Comparison of ENCODE assay signal across 1 cellular context in the genomic region with DNA sequence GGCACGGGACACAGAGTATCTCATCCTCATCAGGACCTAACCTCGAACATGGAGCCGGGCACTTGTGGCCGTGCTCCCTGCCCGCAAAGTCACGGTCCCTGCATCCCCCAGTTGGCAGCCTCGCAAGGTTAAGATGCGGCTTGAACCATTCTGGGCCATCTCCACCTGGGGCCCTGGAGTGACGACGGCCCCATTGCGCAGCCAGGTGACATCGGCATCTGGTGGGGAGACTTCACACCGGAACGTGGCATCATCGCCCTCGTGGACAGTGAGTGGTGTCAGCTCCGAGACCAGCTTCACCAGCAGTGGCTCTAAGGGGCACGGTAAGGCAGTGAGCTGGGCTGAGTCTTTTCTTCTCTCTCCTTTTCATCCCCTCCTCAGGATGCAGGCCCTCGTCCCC.
A peak's percentile ranks its signal among the peaks of the same experiment; 100 is the strongest.
TF ChIP-seq lines count a peak whose summit lies in the region.

No MANE protein-coding gene starts in this region.

TF ChIP-seq in HepG2, 621 proteins besides CTCF, POLR2A, EP300 and RAD21:
- TF ChIP-seq, protein P1, sequence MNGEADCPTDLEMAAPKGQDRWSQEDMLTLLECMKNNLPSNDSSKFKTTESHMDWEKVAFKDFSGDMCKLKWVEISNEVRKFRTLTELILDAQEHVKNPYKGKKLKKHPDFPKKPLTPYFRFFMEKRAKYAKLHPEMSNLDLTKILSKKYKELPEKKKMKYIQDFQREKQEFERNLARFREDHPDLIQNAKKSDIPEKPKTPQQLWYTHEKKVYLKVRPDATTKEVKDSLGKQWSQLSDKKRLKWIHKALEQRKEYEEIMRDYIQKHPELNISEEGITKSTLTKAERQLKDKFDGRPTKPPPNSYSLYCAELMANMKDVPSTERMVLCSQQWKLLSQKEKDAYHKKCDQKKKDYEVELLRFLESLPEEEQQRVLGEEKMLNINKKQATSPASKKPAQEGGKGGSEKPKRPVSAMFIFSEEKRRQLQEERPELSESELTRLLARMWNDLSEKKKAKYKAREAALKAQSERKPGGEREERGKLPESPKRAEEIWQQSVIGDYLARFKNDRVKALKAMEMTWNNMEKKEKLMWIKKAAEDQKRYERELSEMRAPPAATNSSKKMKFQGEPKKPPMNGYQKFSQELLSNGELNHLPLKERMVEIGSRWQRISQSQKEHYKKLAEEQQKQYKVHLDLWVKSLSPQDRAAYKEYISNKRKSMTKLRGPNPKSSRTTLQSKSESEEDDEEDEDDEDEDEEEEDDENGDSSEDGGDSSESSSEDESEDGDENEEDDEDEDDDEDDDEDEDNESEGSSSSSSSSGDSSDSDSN (CRISPR knock-in tag; IDR thresholded peaks at IDR 0.05): no peak
- TF ChIP-seq, protein P2, sequence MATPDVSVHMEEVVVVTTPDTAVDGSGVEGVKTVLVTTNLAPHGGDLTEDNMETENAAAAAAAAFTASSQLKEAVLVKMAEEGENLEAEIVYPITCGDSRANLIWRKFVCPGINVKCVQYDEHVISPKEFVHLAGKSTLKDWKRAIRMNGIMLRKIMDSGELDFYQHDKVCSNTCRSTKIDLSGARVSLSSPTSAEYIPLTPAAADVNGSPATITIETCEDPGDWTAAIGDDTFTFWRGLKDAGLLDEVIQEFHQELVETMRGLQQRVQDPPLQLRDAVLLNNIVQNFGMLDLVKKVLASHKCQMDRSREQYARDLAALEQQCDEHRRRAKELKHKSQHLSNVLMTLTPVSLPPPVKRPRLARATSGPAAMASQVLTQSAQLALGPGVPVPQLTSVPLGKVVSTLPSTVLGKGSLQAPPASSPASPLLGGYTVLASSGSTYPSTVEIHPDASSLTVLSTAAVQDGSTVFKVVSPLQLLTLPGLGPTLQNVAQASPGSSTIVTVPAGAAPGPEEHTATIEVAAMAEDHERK (CRISPR knock-in tag; IDR thresholded peaks at IDR 0.05; ENCODE audit: low read depth): no peak
- TF ChIP-seq SP4 (CRISPR knock-in tag; IDR thresholded peaks at IDR 0.05): 0 out of 2 replicates have a peak, but pooled peaks have one; percentile 30
- no peak for TF ChIP-seq GATA4 (IDR thresholded peaks at IDR 0.05; ENCODE audit: borderline replicate concordance, low read depth)
- TF ChIP-seq MEF2D (CRISPR knock-in tag; IDR thresholded peaks at IDR 0.05): no peak
